In the genomic region with DNA sequence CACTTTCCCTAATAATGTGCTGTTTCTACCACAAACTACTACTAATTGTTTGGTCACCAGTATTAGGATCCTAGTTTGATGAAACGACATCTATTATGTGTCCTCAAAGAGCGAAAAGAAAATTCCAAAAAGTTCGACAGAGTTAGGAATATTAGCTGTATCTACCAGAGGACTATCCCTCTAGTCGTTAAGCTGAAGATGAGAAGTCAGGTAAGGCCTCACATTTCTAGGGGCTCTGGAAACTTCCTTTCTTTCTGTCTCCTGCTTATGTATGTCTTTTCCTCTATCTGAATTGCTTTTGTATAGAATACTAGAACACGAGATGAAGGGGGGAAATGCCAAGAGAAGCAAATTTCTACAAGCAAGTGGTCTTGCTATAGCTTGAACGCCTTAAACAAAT, we compare ENCODE assay signal across 10 cellular contexts. TPM values are rescaled to one million over a fixed set of nuclear protein-coding genes. Genes with fewer than 3 reads are reported as not detected.
DNase-seq lines count a peak whose midpoint lies in the region; ATAC-seq and TF ChIP-seq lines count a peak whose summit lies in the region.
"Had no signal": no experiment of that assay in that cellular context is flagged by ENCODE, and none has a peak within 500 bp of the region (broad histone marks: within the 10 kb centered on the region; RNA-seq: fewer than 3 reads in every experiment).

No MANE protein-coding gene starts in this region.

- no peaks in the 10 kb centered on the region for H3K27me3 Mint-ChIP-seq in T-helper 1 cell treated with Interleukin-12 subunit alpha and Interleukin-12 subunit beta and Interleukin-4 antibody, amounts not matched to agents 30 μg/mL and 1 μg/mL, for 36 hours (ENCODE audit: low read depth)
- no peaks in the 10 kb centered on the region for H3K27me3 Mint-ChIP-seq in activated T-helper 2 cell treated with anti-CD3 and anti-CD28 coated beads, Interferon-gamma antibody, Interleukin-2, Interleukin-4, amounts not matched to agents 10 μg/mL and 5 μg/mL and 100 μg/mL, durations not matched to agents 14 hours and 24 hours and 36 hours (ENCODE audit: low read depth)
- H3K27me3 Mint-ChIP-seq in stimulated activated naive B cell treated with anti-CD40 and anti-IgM and Interleukin-4, amounts not matched to agents 10 μg/mL and 1 μg/mL and 100 μg/mL, for 72 hours, result no peaks in the 10 kb centered on the region

- H3K4me3 Mint-ChIP-seq in T-helper 1 cell treated with Interleukin-12 subunit alpha and Interleukin-12 subunit beta and Interleukin-4 antibody, amounts not matched to agents 30 μg/mL and 1 μg/mL, for 36 hours, result peak overlapping the region; percentile 99
- H3K4me3 Mint-ChIP-seq in activated T-helper 2 cell treated with anti-CD3 and anti-CD28 coated beads, Interferon-gamma antibody, Interleukin-2, Interleukin-4, amounts not matched to agents 10 μg/mL and 5 μg/mL and 100 μg/mL, durations not matched to agents 14 hours and 24 hours and 36 hours (ENCODE audit: low read depth), result peak overlapping the region; percentile 99
- peak overlapping the region; percentile 94 to 99 for H3K4me3 Mint-ChIP-seq in stimulated activated naive B cell treated with anti-CD40 and anti-IgM and Interleukin-4, amounts not matched to agents 10 μg/mL and 1 μg/mL and 100 μg/mL, for 72 hours

- H3K4me1 ChIP-seq in iPS-20b (ENCODE audit: insufficient read depth, low read length), result peaks cover 15% of the 10 kb centered on the region; the same call in 1 of the 2 replicates

- no peak for ATAC-seq in stimulated activated naive B cell treated with anti-CD40 and anti-IgM and Interleukin-4, amounts not matched to agents 10 μg/mL and 1 μg/mL and 100 μg/mL, for 72 hours (replicated peaks)

- CTCF ChIA-PET in GM10248 (lab: Yijun Ruan, JAX), result no interaction called here

- H3K36me3 ChIP-seq in iPS-20b (ENCODE audit: insufficient read depth, low read depth, low read length), result no peaks in the 10 kb centered on the region

- no peaks in the 10 kb centered on the region for H3K9me3 ChIP-seq in iPS-20b (ENCODE audit: insufficient read depth, low read depth, low read length)

- no peak for TF ChIP-seq CTCF in GM10248 (IDR thresholded peaks at IDR 0.05; ENCODE audit: control extremely low read depth, extremely low read depth, low read depth, missing control alignments)

- peaks cover 65% of the 10 kb centered on the region for H3K4me1 Mint-ChIP-seq in T-helper 1 cell treated with Interleukin-12 subunit alpha and Interleukin-12 subunit beta and Interleukin-4 antibody, amounts not matched to agents 30 μg/mL and 1 μg/mL, for 36 hours (ENCODE audit: low read depth)
- peaks cover 68% of the 10 kb centered on the region for H3K4me1 Mint-ChIP-seq in activated T-helper 2 cell treated with anti-CD3 and anti-CD28 coated beads, Interferon-gamma antibody, Interleukin-2, Interleukin-4, amounts not matched to agents 10 μg/mL and 5 μg/mL and 100 μg/mL, durations not matched to agents 14 hours and 24 hours and 36 hours (ENCODE audit: low read depth)
- peaks cover 34 to 55% of the 10 kb centered on the region in 2 donors for H3K4me1 Mint-ChIP-seq in stimulated activated naive B cell treated with anti-CD40 and anti-IgM and Interleukin-4, amounts not matched to agents 10 μg/mL and 1 μg/mL and 100 μg/mL, for 72 hours

- peak overlapping the region; percentile 95 for H3K4me3 ChIP-seq in iPS-20b (ENCODE audit: low read length)

- H3K27me3 ChIP-seq in iPS-20b (ENCODE audit: insufficient read depth, low read length), result no peaks in the 10 kb centered on the region

- H3K36me3 Mint-ChIP-seq in T-helper 1 cell treated with Interleukin-12 subunit alpha and Interleukin-12 subunit beta and Interleukin-4 antibody, amounts not matched to agents 30 μg/mL and 1 μg/mL, for 36 hours (ENCODE audit: low read depth), result peaks cover 14% of the 10 kb centered on the region
- H3K36me3 Mint-ChIP-seq in activated T-helper 2 cell treated with anti-CD3 and anti-CD28 coated beads, Interferon-gamma antibody, Interleukin-2, Interleukin-4, amounts not matched to agents 10 μg/mL and 5 μg/mL and 100 μg/mL, durations not matched to agents 14 hours and 24 hours and 36 hours (ENCODE audit: low read depth), result peaks cover 26% of the 10 kb centered on the region
- H3K36me3 Mint-ChIP-seq in stimulated activated naive B cell treated with anti-CD40 and anti-IgM and Interleukin-4, amounts not matched to agents 10 μg/mL and 1 μg/mL and 100 μg/mL, for 72 hours, result peaks cover 0 to 11% of the 10 kb centered on the region in 2 donors

- intact Hi-C loops in activated T-helper 2 cell treated with anti-CD3 and anti-CD28 coated beads, Interferon-gamma antibody, Interleukin-2, Interleukin-4, amounts not matched to agents 10 μg/mL and 5 μg/mL and 100 μg/mL, durations not matched to agents 14 hours and 24 hours and 36 hours (cut with micrococcal nuclease), result loop anchor here (5.0 kb wide), 3 partner anchors 43 to 238 kb away; no protein-coding TSS in a partner anchor

- DNase-seq in T-helper 1 cell (no peak), NCI-H1092 treated with DMSO at 0.1 percent for 48 hours (lab: John Stamatoyannopoulos, UW) (no peak), GM10248 (ENCODE audit: extremely low spot score) (no peak), NCI-H748 (lab: John Stamatoyannopoulos, UW; ENCODE audit: unreplicated experiment) (no peak)
- DNase-seq in activated T-helper 2 cell treated with anti-CD3 and anti-CD28 coated beads, Interferon-gamma antibody, Interleukin-2, Interleukin-4, amounts not matched to agents 10 μg/mL and 5 μg/mL and 100 μg/mL, durations not matched to agents 14 hours and 24 hours and 36 hours (ENCODE audit: low spot score), result no peak
- DNase-seq in stimulated activated naive B cell treated with anti-CD40 and anti-IgM and Interleukin-4, amounts not matched to agents 10 μg/mL and 1 μg/mL and 100 μg/mL, for 72 hours, result no peak
- DNase-seq: 8988T, NCI-H2081 had no signal

- peak overlapping the region; percentile 94; the same call in 1 of the 2 replicates for H3K9ac ChIP-seq in iPS-20b (ENCODE audit: low read depth, low read length)

- no peak overlapping the region for H3K27ac ChIP-seq in iPS-20b (ENCODE audit: low read length)

- no peaks in the 10 kb centered on the region for H3K9me3 Mint-ChIP-seq in T-helper 1 cell treated with Interleukin-12 subunit alpha and Interleukin-12 subunit beta and Interleukin-4 antibody, amounts not matched to agents 30 μg/mL and 1 μg/mL, for 36 hours
- H3K9me3 Mint-ChIP-seq in activated T-helper 2 cell treated with anti-CD3 and anti-CD28 coated beads, Interferon-gamma antibody, Interleukin-2, Interleukin-4, amounts not matched to agents 10 μg/mL and 5 μg/mL and 100 μg/mL, durations not matched to agents 14 hours and 24 hours and 36 hours, result no peaks in the 10 kb centered on the region
- H3K9me3 Mint-ChIP-seq in stimulated activated naive B cell treated with anti-CD40 and anti-IgM and Interleukin-4, amounts not matched to agents 10 μg/mL and 1 μg/mL and 100 μg/mL, for 72 hours, result no peaks in the 10 kb centered on the region

- peak overlapping the region; percentile 89 for H3K27ac Mint-ChIP-seq in T-helper 1 cell treated with Interleukin-12 subunit alpha and Interleukin-12 subunit beta and Interleukin-4 antibody, amounts not matched to agents 30 μg/mL and 1 μg/mL, for 36 hours
- H3K27ac Mint-ChIP-seq in activated T-helper 2 cell treated with anti-CD3 and anti-CD28 coated beads, Interferon-gamma antibody, Interleukin-2, Interleukin-4, amounts not matched to agents 10 μg/mL and 5 μg/mL and 100 μg/mL, durations not matched to agents 14 hours and 24 hours and 36 hours, result no peak overlapping the region
- peak overlapping the region; percentile 31 for H3K27ac Mint-ChIP-seq in stimulated activated naive B cell treated with anti-CD40 and anti-IgM and Interleukin-4, amounts not matched to agents 10 μg/mL and 1 μg/mL and 100 μg/mL, for 72 hours

- POLR2A ChIA-PET in GM10248 (lab: Yijun Ruan, JAX), result interaction anchor here (0.6 to 0.7 kb wide), 2 partner anchors 8 to 19 kb away, joined by 3 read pairs; no protein-coding TSS in a partner anchor

RNA-seq across cellular contexts. Expression of gene GLG1, which starts 1.6 kb away (rescaled TPM):
- 49.7 and 50.2 TPM in 2 replicates for total RNA-seq in activated T-helper 2 cell treated with anti-CD3 and anti-CD28 coated beads, Interferon-gamma antibody, Interleukin-2, Interleukin-4, amounts not matched to agents 10 μg/mL and 5 μg/mL and 100 μg/mL, durations not matched to agents 14 hours and 24 hours and 36 hours
